8 cellular contexts compared by ENCODE assay signal in genomic region chr18:48446582-48447225, GRCh38. TPM values are rescaled to one million over a fixed set of nuclear protein-coding genes. Genes with fewer than 3 reads are reported as not detected.
DNase-seq lines count a peak whose midpoint lies in the region; ATAC-seq and TF ChIP-seq lines count a peak whose summit lies in the region.

No MANE protein-coding gene starts in this region.

- intact Hi-C loops in activated T-helper 1 cell treated with anti-CD3 and anti-CD28 coated beads, Interleukin-12 subunit alpha, Interleukin-12 subunit beta, Interleukin-2, Interleukin-4 antibody, amounts not matched to agents 30 ng/mL and 10 ng/mL and 1 ng/mL, durations not matched to agents 14 hours and 24 hours and 36 hours (cut with micrococcal nuclease) = loop anchor here (1.0 to 2.0 kb wide), 4 partner anchors 216 to 674 kb away; no protein-coding TSS in a partner anchor
- intact Hi-C loops in stomach (cut with DNase I; ENCODE audit: low total_unique reads) = loop anchor here (5.0 to 10.0 kb wide), 2 partner anchors 112 to 419 kb away; no protein-coding TSS in a partner anchor

- H3K9me3 Mint-ChIP-seq in activated T-helper 1 cell treated with anti-CD3 and anti-CD28 coated beads, Interleukin-12 subunit alpha, Interleukin-12 subunit beta, Interleukin-2, Interleukin-4 antibody, amounts not matched to agents 30 ng/mL and 10 ng/mL and 1 ng/mL, durations not matched to agents 14 hours and 24 hours and 36 hours = no peaks in the 10 kb centered on the region
- no peaks in the 10 kb centered on the region for H3K9me3 Mint-ChIP-seq in neural crest cell

- no peak overlapping the region for H3K4me3 Mint-ChIP-seq in activated T-helper 1 cell treated with anti-CD3 and anti-CD28 coated beads, Interleukin-12 subunit alpha, Interleukin-12 subunit beta, Interleukin-2, Interleukin-4 antibody, amounts not matched to agents 30 ng/mL and 10 ng/mL and 1 ng/mL, durations not matched to agents 14 hours and 24 hours and 36 hours
- H3K4me3 Mint-ChIP-seq in neural crest cell = no peak overlapping the region

- peaks cover 36% of the 10 kb centered on the region for H3K27me3 ChIP-seq in ACC112 (ENCODE audit: insufficient read depth, low read length)
- H3K27me3 ChIP-seq in MG63 = no peaks in the 10 kb centered on the region
- peaks cover 0 to 20% (median 0%) of the 10 kb centered on the region in 3 donors for H3K27me3 ChIP-seq in stomach

- 35 to 47% (median 39%) methylated on average over 24 to 30 of the region's 30 CpGs for WGBS in stomach, 5 donors

- H3K4me3 ChIP-seq in ACC112 (ENCODE audit: low read depth, low read length) (no peak overlapping the region), MG63 (no peak overlapping the region), stomach (no peak overlapping the region)

- H3K9me3 ChIP-seq in MG63 (no peaks in the 10 kb centered on the region), stomach (no peaks in the 10 kb centered on the region)

- TF ChIP-seq POLR2A in stomach (IDR thresholded peaks at IDR 0.05) = no peak

- peak; percentile 76 for ATAC-seq in GM19035 (IDR thresholded peaks at IDR 0.05; ENCODE audit: unreplicated experiment)

- peak; percentile 91 for TF ChIP-seq CTCF in neural crest cell (conservative IDR thresholded peaks at IDR 0.05)
- TF ChIP-seq CTCF in stomach (IDR thresholded peaks at IDR 0.05) = peak in 5 of 7 experiments; percentile 71 to 86 (median 74)

- peak overlapping the region; percentile 62 for H2AFZ ChIP-seq in ACC112 (ENCODE audit: low read length, unreplicated experiment)

- peak; percentile 77 for DNase-seq in MG63
- peak; percentile 80 for DNase-seq in RPMI7951 (ENCODE audit: low read depth)
- DNase-seq in activated T-helper 1 cell treated with anti-CD3 and anti-CD28 coated beads, Interleukin-12 subunit alpha, Interleukin-12 subunit beta, Interleukin-2, Interleukin-4 antibody, amounts not matched to agents 30 ng/mL and 10 ng/mL and 1 ng/mL, durations not matched to agents 14 hours and 24 hours and 36 hours (ENCODE audit: low spot score) = peak; percentile 56
- DNase-seq in fibroblast of peridontal ligament (ENCODE audit: extremely low read depth) = peak; percentile 90
- peak; percentile 88 for DNase-seq in neural crest cell (ENCODE audit: low read depth, low spot score)
- peak; percentile 88 for DNase-seq in stomach

- peaks cover 29% of the 10 kb centered on the region for H3K27me3 Mint-ChIP-seq in activated T-helper 1 cell treated with anti-CD3 and anti-CD28 coated beads, Interleukin-12 subunit alpha, Interleukin-12 subunit beta, Interleukin-2, Interleukin-4 antibody, amounts not matched to agents 30 ng/mL and 10 ng/mL and 1 ng/mL, durations not matched to agents 14 hours and 24 hours and 36 hours (ENCODE audit: insufficient read depth)
- H3K27me3 Mint-ChIP-seq in neural crest cell (ENCODE audit: low read depth) = no peaks in the 10 kb centered on the region

- H3K36me3 ChIP-seq in ACC112 (ENCODE audit: insufficient read depth, low read length) (no peaks in the 10 kb centered on the region), MG63 (no peaks in the 10 kb centered on the region), stomach (no peaks in the 10 kb centered on the region)

- H3K27ac ChIP-seq in ACC112 (ENCODE audit: low read depth, low read length) (no peak overlapping the region), stomach (no peak overlapping the region)

- H3K4me1 Mint-ChIP-seq in activated T-helper 1 cell treated with anti-CD3 and anti-CD28 coated beads, Interleukin-12 subunit alpha, Interleukin-12 subunit beta, Interleukin-2, Interleukin-4 antibody, amounts not matched to agents 30 ng/mL and 10 ng/mL and 1 ng/mL, durations not matched to agents 14 hours and 24 hours and 36 hours (ENCODE audit: low read depth) = no peaks in the 10 kb centered on the region
- peaks cover 22% of the 10 kb centered on the region for H3K4me1 Mint-ChIP-seq in neural crest cell

- no peak for TF ChIP-seq EP300 in stomach (IDR thresholded peaks at IDR 0.05)

- H3K27ac Mint-ChIP-seq in activated T-helper 1 cell treated with anti-CD3 and anti-CD28 coated beads, Interleukin-12 subunit alpha, Interleukin-12 subunit beta, Interleukin-2, Interleukin-4 antibody, amounts not matched to agents 30 ng/mL and 10 ng/mL and 1 ng/mL, durations not matched to agents 14 hours and 24 hours and 36 hours = no peak overlapping the region
- H3K27ac Mint-ChIP-seq in neural crest cell (ENCODE audit: unreplicated experiment) = no peak overlapping the region

- H3K4me1 ChIP-seq in ACC112 (ENCODE audit: control insufficient read depth, insufficient read depth, low read length, unreplicated experiment) (peaks cover 4% of the 10 kb centered on the region), stomach (peaks cover 0 to 17% (median 14%) of the 10 kb centered on the region in 4 donors)

- H3K79me2 ChIP-seq in ACC112 (ENCODE audit: control insufficient read depth, insufficient read depth, low read length, unreplicated experiment) = no peaks in the 10 kb centered on the region

- H3K36me3 Mint-ChIP-seq in activated T-helper 1 cell treated with anti-CD3 and anti-CD28 coated beads, Interleukin-12 subunit alpha, Interleukin-12 subunit beta, Interleukin-2, Interleukin-4 antibody, amounts not matched to agents 30 ng/mL and 10 ng/mL and 1 ng/mL, durations not matched to agents 14 hours and 24 hours and 36 hours (ENCODE audit: low read depth) = no peaks in the 10 kb centered on the region
- no peaks in the 10 kb centered on the region for H3K36me3 Mint-ChIP-seq in neural crest cell (ENCODE audit: low read depth)

RNA-seq across cellular contexts. Expression of gene ZBTB7C, which starts 37.5 kb away (rescaled TPM):
- 0.10 TPM in 2 replicates for total RNA-seq in MG63 (2014; rRNA removed; shearing (Covaris generic); ENCODE audit: low replicate concordance)
- 0.10 and 0.12 TPM in 2 replicates for total RNA-seq in RPMI7951 (2014; rRNA removed; shearing (Covaris generic))
- 1.0 and 1.4 TPM in 2 replicates for total RNA-seq in activated T-helper 1 cell treated with anti-CD3 and anti-CD28 coated beads, Interleukin-12 subunit alpha, Interleukin-12 subunit beta, Interleukin-2, Interleukin-4 antibody, amounts not matched to agents 30 ng/mL and 10 ng/mL and 1 ng/mL, durations not matched to agents 14 hours and 24 hours and 36 hours
- 0.45 and 0.61 TPM in 2 replicates for total RNA-seq in neural crest cell
- total RNA-seq in stomach = 10 to 100 TPM; 10.1 to 47.8 (median 27.2) TPM
- polyA plus RNA-seq in stomach = 10 to 100 TPM in 2 of 3 donors, 1 to 10 TPM in 1; 3.0 to 23.4 (median 12.8) TPM
